Comparison of ENCODE assay signal across 26 cellular contexts in genomic region chr1:7551442-7551841, GRCh38.
DNase-seq lines count a peak whose midpoint lies in the region; ATAC-seq, FAIRE-seq and TF ChIP-seq lines count a peak whose summit lies in the region.
"Had no signal": no experiment of that assay in that cellular context is flagged by ENCODE, and none has a peak within 500 bp of the region (broad histone marks: within the 10 kb centered on the region; RNA-seq: fewer than 3 reads in every experiment).

No MANE protein-coding gene starts in this region.

- H3K27ac ChIP-seq in A549: peak overlapping the region; percentile 83 to 98; a peak in 5 of 6 replicates
- H3K27ac ChIP-seq in WERI-Rb-1: no peak overlapping the region; the same call in 1 of the 2 replicates
- H3K27ac ChIP-seq: 22Rv1, pancreas had no signal

- no peak for TF ChIP-seq CTCF in A549 (IDR thresholded peaks at IDR 0.05)
- no peak for TF ChIP-seq CTCF in WERI-Rb-1 (IDR thresholded peaks at IDR 0.05; ENCODE audit: low read depth, low read length)

- no peak for TF ChIP-seq RAD21 in A549 (conservative IDR thresholded peaks at IDR 0.05 in 1 of 2, IDR thresholded peaks at IDR 0.05 in 1 of 2)

- no peaks in the 10 kb centered on the region for H3K36me3 ChIP-seq in WERI-Rb-1
- H3K36me3 ChIP-seq: adrenal gland, pancreas had no signal

- H3K4me2 ChIP-seq in A549: no peak overlapping the region

- no peak for TF ChIP-seq POLR2A in A549 (IDR thresholded peaks at IDR 0.05; ENCODE audit: low read length)
- TF ChIP-seq POLR2A in erythroblast (IDR thresholded peaks at IDR 0.05; ENCODE audit: low read length): no peak

- DNase-seq in NCI-H2029 (lab: John Stamatoyannopoulos, UW): peak; percentile 10
- no peak for DNase-seq in NCI-H2029 treated with DMSO at 0.1 percent for 48 hours (lab: John Stamatoyannopoulos, UW)
- DNase-seq in A549 (ENCODE audit: low read depth in 1 of 2, low spot score in 1 of 2): no peak
- peak; percentile 28 for DNase-seq in WERI-Rb-1
- peak; percentile 76 for DNase-seq in myocyte (ENCODE audit: low read depth)
- DNase-seq in SW480 (ENCODE audit: low spot score): no peak
- DNase-seq in midbrain (lab: John Stamatoyannopoulos, UW): no peak
- no peak for DNase-seq in erythroblast (lab: John Stamatoyannopoulos, UW)
- DNase-seq: activated CD4-positive, alpha-beta T cell treated with anti-CD3 and anti-CD28 coated beads for 4 hours; activated CD8-positive, alpha-beta memory T cell treated with anti-CD3 and anti-CD28 coated beads for 24 hours; activated gamma-delta T cell; activated T-cell treated with anti-CD3 and anti-CD28 coated beads for 4 hours; adrenal gland; Calu3; DMS79; naive thymus-derived CD8-positive, alpha-beta T cell; NCI-H1048; NCI-H187 treated with DMSO at 0.1 percent for 48 hours; retina; SHP77; stimulated activated naive B cell treated with anti-CD40 and anti-IgM and Interleukin-4, amounts not matched to agents 10 μg/mL and 1 μg/mL and 100 μg/mL, for 72 hours had no signal

- H3K4me1 ChIP-seq in A549: peaks cover 35% of the 10 kb centered on the region
- H3K4me1 ChIP-seq: adrenal gland, pancreas had no signal

- no peak for TF ChIP-seq EP300 in A549 (IDR thresholded peaks at IDR 0.05)

- POLR2A ChIA-PET in A549 (lab: Yijun Ruan, JAX): no interaction called here

- no peaks in the 10 kb centered on the region for H3K27me3 ChIP-seq in WERI-Rb-1 (ENCODE audit: insufficient read depth, low read depth, severe bottlenecking)
- H3K27me3 ChIP-seq: adrenal gland, pancreas had no signal

- no peak for FAIRE-seq in A549 (lab: Jason Lieb, UNC)
- FAIRE-seq: G401.6, islet of Langerhans, pancreas had no signal

- ATAC-seq in A549: no peak
- ATAC-seq: naive thymus-derived CD8-positive, alpha-beta T cell; stimulated activated naive B cell treated with anti-CD40 and anti-IgM and Interleukin-4, amounts not matched to agents 10 μg/mL and 1 μg/mL and 100 μg/mL, for 72 hours had no signal

- no peak overlapping the region for H3K4me3 ChIP-seq in A549
- no peak overlapping the region for H3K4me3 ChIP-seq in WERI-Rb-1 (ENCODE audit: low read depth, low read length)
- H3K4me3 ChIP-seq: adrenal gland, pancreas, skin epidermis had no signal

- WGBS in A549 (ENCODE audit: missing lambda C conversion rate): 70% methylated on average over 8 of the region's 8 CpGs

- CTCF ChIA-PET in A549 (lab: Yijun Ruan, JAX): interaction anchor here (0.6 kb wide), 1 partner anchor 15 kb away, joined by 3 read pairs; no protein-coding TSS in a partner anchor

- H3K9me3 ChIP-seq in A549 (no peaks in the 10 kb centered on the region), WERI-Rb-1 (ENCODE audit: severe bottlenecking) (no peaks in the 10 kb centered on the region)
- H3K9me3 ChIP-seq: adrenal gland, pancreas had no signal

TF ChIP-seq in A549, 52 proteins besides CTCF, POLR2A, EP300 and RAD21:
- TF ChIP-seq FOSL2 (IDR thresholded peaks at IDR 0.05) (no peak), FOSL2 (CRISPR knock-in tag; IDR thresholded peaks at IDR 0.05) (no peak), CHD2 (IDR thresholded peaks at IDR 0.05; ENCODE audit: low read length, partially characterized antibody) (no peak), CBX2 (IDR thresholded peaks at IDR 0.05; ENCODE audit: borderline replicate concordance, low read depth) (no peak), ESRRA (IDR thresholded peaks at IDR 0.05; ENCODE audit: borderline replicate concordance, low read length) (no peak), RFX5 (IDR thresholded peaks at IDR 0.05) (no peak), RCOR1 (IDR thresholded peaks at IDR 0.05; ENCODE audit: low read depth, low read length) (no peak), RNF2 (IDR thresholded peaks at IDR 0.05; ENCODE audit: borderline replicate concordance, low read depth) (no peak), RARB (CRISPR knock-in tag; IDR thresholded peaks at IDR 0.05) (no peak), CEBPB (IDR thresholded peaks at IDR 0.05) (no peak), PHF8 (IDR thresholded peaks at IDR 0.05; ENCODE audit: borderline replicate concordance, low read depth) (no peak)
- TF ChIP-seq, protein P1, sequence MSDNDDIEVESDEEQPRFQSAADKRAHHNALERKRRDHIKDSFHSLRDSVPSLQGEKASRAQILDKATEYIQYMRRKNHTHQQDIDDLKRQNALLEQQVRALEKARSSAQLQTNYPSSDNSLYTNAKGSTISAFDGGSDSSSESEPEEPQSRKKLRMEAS (IDR thresholded peaks at IDR 0.05): no peak

Comparison
In these comparisons a context has a peak if more than half of its experiments do, and no peak if none do; other contexts are left out.
1. DNase-seq: peak in NCI-H2029 (single experiment), WERI-Rb-1 (single experiment) and myocyte (single experiment); none in NCI-H2029 treated with DMSO at 0.1 percent for 48 hours (single experiment), A549 (0 of 2), SW480 (single experiment), midbrain (single experiment) and erythroblast (0 of 2).